In the genomic region with DNA sequence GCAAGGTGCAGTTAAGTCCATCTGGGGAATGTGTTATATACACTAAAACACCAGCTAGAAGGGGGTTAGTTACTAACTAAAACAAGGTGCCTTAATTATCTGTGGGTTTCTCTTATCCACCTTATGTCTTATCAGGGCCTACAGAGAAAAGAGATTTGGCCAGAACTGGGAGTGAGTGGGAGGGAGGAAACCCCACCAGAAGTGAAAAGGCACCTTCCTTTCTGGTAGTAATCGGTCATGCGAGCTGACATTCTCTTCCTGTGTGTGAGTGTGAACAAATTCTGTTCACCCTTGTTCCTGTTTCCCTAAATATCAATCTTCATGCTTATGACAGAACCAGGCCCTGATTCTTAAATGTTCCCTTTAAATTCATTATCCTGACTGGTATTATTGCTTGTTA, we compare ENCODE assay signal across 13 cellular contexts. TPM values are rescaled to one million over a fixed set of nuclear protein-coding genes. Genes with fewer than 3 reads are reported as not detected.
A peak's percentile ranks its signal among the peaks of the same experiment; 100 is the strongest.
DNase-seq lines count a peak whose midpoint lies in the region; ATAC-seq, FAIRE-seq and TF ChIP-seq lines count a peak whose summit lies in the region.
"Had no signal": no experiment of that assay in that cellular context is flagged by ENCODE, and none has a peak within 500 bp of the region (broad histone marks: within the 10 kb centered on the region; RNA-seq: fewer than 3 reads in every experiment).

No MANE protein-coding gene starts in this region.

- no peaks in the 10 kb centered on the region for H4K20me1 ChIP-seq in endothelial cell of umbilical vein (replicated peaks; ENCODE audit: control insufficient read depth, extremely low read depth, insufficient read depth, low read length)

- H3K9me3 ChIP-seq in endothelial cell of umbilical vein (replicated peaks; ENCODE audit: control insufficient read depth, insufficient read depth, low read length) (no peaks in the 10 kb centered on the region), heart left ventricle (no peaks in the 10 kb centered on the region)

- peak; percentile 61 for FAIRE-seq in endothelial cell of umbilical vein (lab: Jason Lieb, UNC)
- FAIRE-seq: endometrium had no signal

- H3K4me2 ChIP-seq in endothelial cell of umbilical vein (ENCODE audit: insufficient read depth, low read length): no peak overlapping the region

- 40 to 78% (median 51%) methylated on average over 2 of the region's 2 CpGs for WGBS in heart left ventricle, 4 donors

- peak; percentile 56 for ATAC-seq in GM18870 (IDR thresholded peaks at IDR 0.05; ENCODE audit: unreplicated experiment)
- ATAC-seq in GM21576 (IDR thresholded peaks at IDR 0.05; ENCODE audit: unreplicated experiment): peak; percentile 70
- peak; percentile 52 for ATAC-seq in HG03354 (IDR thresholded peaks at IDR 0.05; ENCODE audit: poor library complexity, severe bottlenecking, unreplicated experiment)
- ATAC-seq in GM18861 (IDR thresholded peaks at IDR 0.05; ENCODE audit: unreplicated experiment): no peak
- no peak for ATAC-seq in heart left ventricle

- H3K27ac ChIP-seq in endothelial cell of umbilical vein (ENCODE audit: insufficient read depth, low read depth, low read length) (no peak overlapping the region), heart left ventricle (no peak overlapping the region)

- POLR2A ChIA-PET in endothelial cell of umbilical vein (lab: Charles Lee): no interaction called here

- BruUV-seq in endothelial cell of umbilical vein (replicated peaks; lab: Mats Ljungman, UMichigan): no TSS peak

- TF ChIP-seq CTCF in endothelial cell of umbilical vein (IDR thresholded peaks at IDR 0.05; ENCODE audit: extremely low read depth in 1 of 2, insufficient read depth in 1 of 2, low read depth in 1 of 2, low read length in 2 of 2): no peak
- no peak for TF ChIP-seq CTCF in heart left ventricle (IDR thresholded peaks at IDR 0.05)

- H3K9ac ChIP-seq in endothelial cell of umbilical vein (replicated peaks; ENCODE audit: extremely low read depth, insufficient read depth, low read length): no peak overlapping the region

- H3K36me3 ChIP-seq in endothelial cell of umbilical vein (ENCODE audit: control insufficient read depth in 2 of 2, extremely low read depth in 1 of 2, insufficient read depth in 2 of 2, low read length in 2 of 2) (peaks cover 0 to 4% of the 10 kb centered on the region in 2 experiments), heart left ventricle (peaks cover 0 to 10% (median 0%) of the 10 kb centered on the region in 9 donors)

- no peaks in the 10 kb centered on the region for H3K27me3 ChIP-seq in endothelial cell of umbilical vein (ENCODE audit: control insufficient read depth in 2 of 2, insufficient read depth in 2 of 2, low read length in 2 of 2)
- H3K27me3 ChIP-seq in heart left ventricle: peaks cover 0 to 14% (median 0%) of the 10 kb centered on the region in 9 donors

- dilution Hi-C loops in endothelial cell of umbilical vein (cut with MboI; ENCODE audit: extremely low pct_ligation_motif_present, low sequenced_read_pairs): no loop called here

- TF ChIP-seq POLR2A in endothelial cell of umbilical vein (IDR thresholded peaks at IDR 0.05; ENCODE audit: low read depth, low read length) (no peak), heart left ventricle (IDR thresholded peaks at IDR 0.05) (no peak)

- intact Hi-C loops in endothelial cell of umbilical vein (cut with micrococcal nuclease) (loop anchor here (5.0 kb wide), 1 partner anchor 45 kb away; a partner anchor contains a TSS), heart left ventricle (cut with DNase I) (loop anchor here in 6 of 10 donors (2.0 to 10.0 kb wide), 5 partner anchors 80 to 600 kb away; no protein-coding TSS in a partner anchor)

- DNase-seq in endothelial cell of umbilical vein (ENCODE audit: low read depth, low spot score) (no peak), heart left ventricle (no peak), 8988T (no peak), globus pallidus (ENCODE audit: low spot score) (no peak)
- DNase-seq: amniotic stem cell, DND-41, H9, substantia nigra had no signal

- CTCF ChIA-PET in endothelial cell of umbilical vein (lab: Charles Lee): interaction anchor here (1.1 to 8.0 kb wide), 6 partner anchors 16 to 176 kb away, joined by 3 to 374 read pairs (median 12); a partner anchor contains a TSS

- no peaks in the 10 kb centered on the region for H3K9me1 ChIP-seq in endothelial cell of umbilical vein (replicated peaks; ENCODE audit: control insufficient read depth, extremely low read depth, insufficient read depth, low read length)

- H3K4me3 ChIP-seq in endothelial cell of umbilical vein (replicated peaks in 1 of 3; ENCODE audit: insufficient read depth in 1 of 3, low read depth in 1 of 3, low read length in 3 of 3) (no peak overlapping the region), heart left ventricle (no peak overlapping the region)

- H2AFZ ChIP-seq in endothelial cell of umbilical vein (ENCODE audit: low read depth, low read length): no peak overlapping the region

- H3K4me1 ChIP-seq in endothelial cell of umbilical vein (ENCODE audit: control insufficient read depth, extremely low read depth, insufficient read depth, low read length) (peaks cover 8% of the 10 kb centered on the region), heart left ventricle (no peaks in the 10 kb centered on the region)

- no peaks in the 10 kb centered on the region for H3K79me2 ChIP-seq in endothelial cell of umbilical vein (ENCODE audit: control insufficient read depth, insufficient read depth, low read length)

TF ChIP-seq in endothelial cell of umbilical vein, 7 proteins besides CTCF, POLR2A, EP300 and RAD21:
- TF ChIP-seq POLR2AphosphoS5 (IDR thresholded peaks at IDR 0.05; ENCODE audit: insufficient read depth, low read depth, low read length) (no peak), EZH2 (IDR thresholded peaks at IDR 0.05; ENCODE audit: borderline replicate concordance, low read depth, low read length, severe bottlenecking) (no peak), GATA2 (IDR thresholded peaks at IDR 0.05; ENCODE audit: insufficient read depth, insufficient read length, low read depth, low read length) (no peak)

RNA-seq across cellular contexts. Expression of a gene that starts 43.5 kb away (rescaled TPM):
- 124 and 133 TPM in 2 replicates for total RNA-seq in endothelial cell of umbilical vein
- 260 and 265 TPM in 2 replicates for polyA plus RNA-seq in endothelial cell of umbilical vein
- polyA plus RNA-seq in endothelial cell of umbilical vein (2011; cell fraction: cytosol; rRNA removed): 193 and 194 TPM in 2 replicates
- 366 and 392 TPM in 2 replicates for polyA plus RNA-seq in endothelial cell of umbilical vein (2011; cell fraction: nucleus; rRNA removed)
- 154 and 267 TPM in 2 replicates for polyA plus RNA-seq in endothelial cell of umbilical vein (2012)
- 336 and 411 TPM in 2 replicates for polyA minus RNA-seq in endothelial cell of umbilical vein
- not detected for polyA minus RNA-seq in endothelial cell of umbilical vein (2011; cell fraction: cytosol; rRNA and poly(A)+ RNA removed)
- polyA minus RNA-seq in endothelial cell of umbilical vein (2011; cell fraction: nucleus; rRNA and poly(A)+ RNA removed): 177 and 282 TPM in 2 replicates
- total RNA-seq in heart left ventricle: 10 to 100 TPM in 5 of 9 donors, 1 to 10 TPM in 4; 5.9 to 39.1 (median 16.4) TPM
- polyA plus RNA-seq in heart left ventricle: 10 to 100 TPM in 1 of 2 donors, 1 to 10 TPM in 1; 3.4 to 10.5 TPM
- total RNA-seq: H9 had no signal

RNA-seq across cellular contexts. Expression of a gene that starts 44.4 kb away (rescaled TPM):
- total RNA-seq in endothelial cell of umbilical vein (18.4 and 25.6 TPM in 2 replicates), heart left ventricle (1 to 10 TPM; 1.2 to 5.4 (median 2.0) TPM)
- polyA plus RNA-seq in endothelial cell of umbilical vein (8.1 and 44.1 TPM in 2 replicates), heart left ventricle (1 to 10 TPM; 1.9 to 2.3 TPM)
- 11.5 and 12.7 TPM in 2 replicates for polyA plus RNA-seq in endothelial cell of umbilical vein (2011; cell fraction: cytosol; rRNA removed)
- 37.0 and 62.6 TPM in 2 replicates for polyA plus RNA-seq in endothelial cell of umbilical vein (2011; cell fraction: nucleus; rRNA removed)
- polyA plus RNA-seq in endothelial cell of umbilical vein (2012): 27.8 and 36.1 TPM in 2 replicates
- 21.4 TPM in 2 replicates for polyA minus RNA-seq in endothelial cell of umbilical vein
- polyA minus RNA-seq in endothelial cell of umbilical vein (2011; cell fraction: cytosol; rRNA and poly(A)+ RNA removed): 8.8 TPM
- polyA minus RNA-seq in endothelial cell of umbilical vein (2011; cell fraction: nucleus; rRNA and poly(A)+ RNA removed): 21.5 and 26.0 TPM in 2 replicates

RNA-seq across cellular contexts. Expression of a gene that starts 50.9 kb away (rescaled TPM):
- total RNA-seq in endothelial cell of umbilical vein (43.1 and 44.6 TPM in 2 replicates), heart left ventricle (1 to 10 TPM; 3.2 to 9.0 (median 6.0) TPM)
- polyA plus RNA-seq in endothelial cell of umbilical vein (53.7 and 65.5 TPM in 2 replicates), heart left ventricle (1 to 10 TPM; 5.1 to 5.3 TPM)
- 49.6 and 50.0 TPM in 2 replicates for polyA plus RNA-seq in endothelial cell of umbilical vein (2011; cell fraction: cytosol; rRNA removed)
- polyA plus RNA-seq in endothelial cell of umbilical vein (2011; cell fraction: nucleus; rRNA removed): 27.1 and 34.2 TPM in 2 replicates
- 56.7 and 72.5 TPM in 2 replicates for polyA plus RNA-seq in endothelial cell of umbilical vein (2012)
- polyA minus RNA-seq in endothelial cell of umbilical vein: 50.2 and 54.1 TPM in 2 replicates
- polyA minus RNA-seq in endothelial cell of umbilical vein (2011; cell fraction: cytosol; rRNA and poly(A)+ RNA removed): 13.7 TPM
- 12.6 and 14.1 TPM in 2 replicates for polyA minus RNA-seq in endothelial cell of umbilical vein (2011; cell fraction: nucleus; rRNA and poly(A)+ RNA removed)

Comparison
In these comparisons a context has a peak if more than half of its experiments do, and no peak if none do; other contexts are left out.
1. ATAC-seq: peak in GM18870 (single experiment), GM21576 (single experiment) and HG03354 (single experiment); none in GM18861 (single experiment) and heart left ventricle (0 of 4).